1 cellular context compared by ENCODE assay signal in genomic region chr5:10441083-10441991, GRCh38.
TF ChIP-seq lines count a peak whose summit lies in the region.

Gene ROPN1L, plus strand, starts transcription at chr5:10441879. Its CDS starts 289 bp downstream, at chr5:10442168.

TF ChIP-seq in K562, 482 proteins besides CTCF, POLR2A, EP300 and RAD21 (continued from another document and continues in another):
- TF ChIP-seq, protein P1, sequence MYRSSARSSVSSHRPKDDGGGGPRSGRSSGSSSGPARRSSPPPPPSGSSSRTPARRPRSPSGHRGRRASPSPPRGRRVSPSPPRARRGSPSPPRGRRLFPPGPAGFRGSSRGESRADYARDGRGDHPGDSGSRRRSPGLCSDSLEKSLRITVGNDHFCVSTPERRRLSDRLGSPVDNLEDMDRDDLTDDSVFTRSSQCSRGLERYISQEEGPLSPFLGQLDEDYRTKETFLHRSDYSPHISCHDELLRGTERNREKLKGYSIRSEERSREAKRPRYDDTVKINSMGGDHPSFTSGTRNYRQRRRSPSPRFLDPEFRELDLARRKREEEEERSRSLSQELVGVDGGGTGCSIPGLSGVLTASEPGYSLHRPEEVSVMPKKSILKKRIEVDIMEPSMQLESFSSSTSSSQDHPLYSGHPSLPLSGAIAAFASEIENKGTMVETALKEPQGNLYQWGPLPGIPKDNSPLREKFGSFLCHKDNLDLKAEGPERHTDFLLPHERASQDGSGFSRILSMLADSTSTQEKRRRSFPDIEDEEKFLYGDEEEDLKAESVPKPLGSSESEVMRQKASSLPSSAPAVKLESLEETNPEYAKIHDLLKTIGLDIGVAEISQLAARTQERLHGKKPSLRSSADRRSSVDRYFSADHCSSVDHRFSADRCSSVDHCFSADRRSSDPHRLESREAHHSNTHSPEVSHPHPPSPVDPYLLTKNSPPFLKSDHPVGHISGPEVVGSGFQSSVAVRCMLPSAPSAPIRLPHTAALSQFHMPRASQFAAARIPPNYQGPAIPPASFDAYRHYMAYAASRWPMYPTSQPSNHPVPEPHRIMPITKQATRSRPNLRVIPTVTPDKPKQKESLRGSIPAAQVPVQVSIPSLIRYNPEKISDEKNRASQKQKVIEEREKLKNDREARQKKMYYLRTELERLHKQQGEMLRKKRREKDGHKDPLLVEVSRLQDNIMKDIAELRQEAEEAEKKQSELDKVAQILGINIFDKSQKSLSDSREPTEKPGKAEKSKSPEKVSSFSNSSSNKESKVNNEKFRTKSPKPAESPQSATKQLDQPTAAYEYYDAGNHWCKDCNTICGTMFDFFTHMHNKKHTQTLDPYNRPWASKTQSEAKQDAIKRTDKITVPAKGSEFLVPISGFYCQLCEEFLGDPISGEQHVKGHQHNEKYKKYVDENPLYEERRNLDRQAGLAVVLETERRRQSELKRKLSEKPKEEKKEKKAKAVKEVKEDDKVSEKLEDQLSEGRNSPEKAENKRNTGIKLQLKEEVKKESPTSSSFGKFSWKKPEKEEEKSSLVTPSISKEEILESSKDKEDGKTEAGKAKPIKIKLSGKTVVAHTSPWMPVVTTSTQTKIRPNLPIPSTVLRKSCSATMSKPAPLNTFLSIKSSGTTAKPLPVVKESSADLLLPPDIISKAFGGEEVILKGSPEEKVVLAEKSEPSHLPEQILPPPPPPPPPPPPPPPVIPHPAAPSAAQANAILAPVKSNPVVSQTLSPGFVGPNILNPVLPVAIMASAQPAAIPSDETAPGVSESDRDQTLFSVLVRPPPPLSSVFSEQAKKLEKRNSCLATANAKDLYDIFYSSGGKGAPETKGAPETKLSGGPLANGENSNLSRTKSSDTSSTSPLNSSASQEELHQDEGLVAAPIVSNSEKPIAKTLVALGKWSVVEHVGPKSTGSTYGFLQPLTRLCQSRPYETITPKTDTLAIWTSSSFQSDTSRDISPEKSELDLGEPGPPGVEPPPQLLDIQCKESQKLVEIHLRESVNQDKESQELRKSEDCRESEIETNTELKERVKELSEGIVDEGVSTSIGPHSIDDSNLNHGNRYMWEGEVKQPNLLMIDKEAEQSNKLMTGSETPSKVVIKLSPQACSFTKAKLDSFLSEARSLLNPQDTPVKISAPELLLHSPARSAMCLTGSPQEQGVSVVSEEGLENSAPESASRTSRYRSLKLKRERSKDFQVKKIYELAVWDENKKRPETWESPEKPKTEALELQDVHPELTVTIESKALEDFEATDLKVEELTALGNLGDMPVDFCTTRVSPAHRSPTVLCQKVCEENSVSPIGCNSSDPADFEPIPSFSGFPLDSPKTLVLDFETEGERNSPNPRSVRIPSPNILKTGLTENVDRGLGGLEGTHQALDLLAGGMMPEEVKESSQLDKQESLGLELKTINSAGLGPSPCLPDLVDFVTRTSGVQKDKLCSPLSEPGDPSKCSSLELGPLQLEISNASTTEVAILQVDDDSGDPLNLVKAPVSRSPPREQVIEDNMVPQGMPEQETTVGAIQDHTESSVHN (IDR thresholded peaks at IDR 0.05; ENCODE audit: borderline replicate concordance in 1 of 2, low read depth in 1 of 2) = no peak
- TF ChIP-seq HDAC1 (IDR thresholded peaks at IDR 0.05) (peak in 1 of 2 experiments; percentile 94; a peak in 2 of 4 replicates), HMGXB4 (CRISPR knock-in tag; IDR thresholded peaks at IDR 0.05) (0 out of 2 replicates have a peak, but pooled peaks have one; percentile 5), MED1 (CRISPR knock-in tag; IDR thresholded peaks at IDR 0.05; ENCODE audit: borderline replicate concordance) (no peak), SUPT5H (IDR thresholded peaks at IDR 0.05) (peak; percentile 87), ESRRA (IDR thresholded peaks at IDR 0.05; ENCODE audit: borderline replicate concordance, low read depth) (0 out of 2 replicates have a peak, but pooled peaks have one; percentile 14), ZNF232 (CRISPR knock-in tag; IDR thresholded peaks at IDR 0.05) (0 out of 2 replicates have a peak, but pooled peaks have one; percentile 54), YY1 (IDR thresholded peaks at IDR 0.05; ENCODE audit: borderline replicate concordance in 1 of 3, control insufficient read depth in 1 of 3, extremely low read depth in 1 of 3, insufficient read depth in 3 of 3, insufficient read length in 1 of 3, insufficient replicate concordance in 2 of 3, low read depth in 1 of 3, low read length in 2 of 3) (peak in 2 of 3 experiments; percentile 29 to 66), ETV5 (CRISPR knock-in tag; IDR thresholded peaks at IDR 0.05; ENCODE audit: low read depth) (0 out of 2 replicates have a peak, but pooled peaks have one; percentile 63), BHLHE40 (IDR thresholded peaks at IDR 0.05; ENCODE audit: low read length) (peak; percentile 28; the same call in 1 of the 2 replicates), HNRNPUL1 (IDR thresholded peaks at IDR 0.05; ENCODE audit: low read length) (no peak), STAT6 (CRISPR knock-in tag; IDR thresholded peaks at IDR 0.05) (no peak), ZFP36 (IDR thresholded peaks at IDR 0.05; ENCODE audit: low read depth, low read length, partially characterized antibody) (no peak), JUNB (CRISPR knock-in tag; conservative IDR thresholded peaks at IDR 0.05) (no peak), SIN3B (IDR thresholded peaks at IDR 0.05; ENCODE audit: low read depth) (0 out of 2 replicates have a peak, but pooled peaks have one; percentile 32), THRA (IDR thresholded peaks at IDR 0.05) (no peak), XRCC3 (IDR thresholded peaks at IDR 0.05) (no peak), NFATC3 (IDR thresholded peaks at IDR 0.05) (0 out of 2 replicates have a peak, but pooled peaks have one; percentile 80), NFIC (IDR thresholded peaks at IDR 0.05) (peak; percentile 44), WHSC1 (IDR thresholded peaks at IDR 0.05; ENCODE audit: low read length) (peak; percentile 21), POLR2H (tag; IDR thresholded peaks at IDR 0.05; ENCODE audit: low read depth) (0 out of 2 replicates have a peak, but pooled peaks have one; percentile 41), ID3 (CRISPR knock-in tag; IDR thresholded peaks at IDR 0.05) (no peak), ID3 (tag; IDR thresholded peaks at IDR 0.05) (0 out of 2 replicates have a peak, but pooled peaks have one; percentile 23), CHD1 (IDR thresholded peaks at IDR 0.05; ENCODE audit: low read length) (peak; percentile 83), RBM15 (IDR thresholded peaks at IDR 0.05; ENCODE audit: insufficient read depth, low read length) (no peak), TGIF2 (CRISPR knock-in tag; IDR thresholded peaks at IDR 0.05) (0 out of 2 replicates have a peak, but pooled peaks have one; percentile 44), CCNT2 (IDR thresholded peaks at IDR 0.05; ENCODE audit: borderline replicate concordance, extremely low read depth, insufficient read length, low read depth, low read length) (peak; percentile 77), MEIS2 (IDR thresholded peaks at IDR 0.05; ENCODE audit: partially characterized antibody) (peak; percentile 98), MCM2 (IDR thresholded peaks at IDR 0.05; ENCODE audit: low read depth) (no peak), ATF7 (IDR thresholded peaks at IDR 0.05) (peak; percentile 81), TFE3 (CRISPR knock-in tag; IDR thresholded peaks at IDR 0.05) (peak; percentile 8; the same call in 1 of the 2 replicates), NKRF (IDR thresholded peaks at IDR 0.05; ENCODE audit: borderline replicate concordance) (peak; percentile 94), ZNF695 (CRISPR knock-in tag; IDR thresholded peaks at IDR 0.05) (no peak), MXD1 (CRISPR knock-in tag; IDR thresholded peaks at IDR 0.05; ENCODE audit: borderline replicate concordance, poor library complexity, severe bottlenecking) (no peak), XRCC5 (IDR thresholded peaks at IDR 0.05; ENCODE audit: low read depth, low read length) (no peak; the same call in 1 of the 2 replicates), NR2C1 (IDR thresholded peaks at IDR 0.05) (no peak), NR2C1 (tag; IDR thresholded peaks at IDR 0.05) (no peak), POLR2G (IDR thresholded peaks at IDR 0.05; ENCODE audit: low read depth, low read length) (peak; percentile 94), GTF2E2 (tag; IDR thresholded peaks at IDR 0.05) (no peak)
- TF ChIP-seq, protein P2, sequence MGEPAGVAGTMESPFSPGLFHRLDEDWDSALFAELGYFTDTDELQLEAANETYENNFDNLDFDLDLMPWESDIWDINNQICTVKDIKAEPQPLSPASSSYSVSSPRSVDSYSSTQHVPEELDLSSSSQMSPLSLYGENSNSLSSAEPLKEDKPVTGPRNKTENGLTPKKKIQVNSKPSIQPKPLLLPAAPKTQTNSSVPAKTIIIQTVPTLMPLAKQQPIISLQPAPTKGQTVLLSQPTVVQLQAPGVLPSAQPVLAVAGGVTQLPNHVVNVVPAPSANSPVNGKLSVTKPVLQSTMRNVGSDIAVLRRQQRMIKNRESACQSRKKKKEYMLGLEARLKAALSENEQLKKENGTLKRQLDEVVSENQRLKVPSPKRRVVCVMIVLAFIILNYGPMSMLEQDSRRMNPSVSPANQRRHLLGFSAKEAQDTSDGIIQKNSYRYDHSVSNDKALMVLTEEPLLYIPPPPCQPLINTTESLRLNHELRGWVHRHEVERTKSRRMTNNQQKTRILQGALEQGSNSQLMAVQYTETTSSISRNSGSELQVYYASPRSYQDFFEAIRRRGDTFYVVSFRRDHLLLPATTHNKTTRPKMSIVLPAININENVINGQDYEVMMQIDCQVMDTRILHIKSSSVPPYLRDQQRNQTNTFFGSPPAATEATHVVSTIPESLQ (CRISPR knock-in tag; IDR thresholded peaks at IDR 0.05) = peak; percentile 84; the same call in 1 of the 2 replicates
